In genomic region chr13:43132911-43133310, GRCh38 we compare ENCODE assay signal across 21 cellular contexts.
A peak's percentile ranks its signal among the peaks of the same experiment; 100 is the strongest.
DNase-seq lines count a peak whose midpoint lies in the region; FAIRE-seq and TF ChIP-seq lines count a peak whose summit lies in the region.
"Had no signal": no experiment of that assay in that cellular context is flagged by ENCODE, and none has a peak within 500 bp of the region (broad histone marks: within the 10 kb centered on the region; RNA-seq: fewer than 3 reads in every experiment).

No MANE protein-coding gene starts in this region.

- DNase-seq in COLO668 (lab: John Stamatoyannopoulos, UW; ENCODE audit: unreplicated experiment) (peak; percentile 52), H9 (no peak), NCI-H2107 (lab: John Stamatoyannopoulos, UW) (peak; percentile 26), H1 (ENCODE audit: low read depth in 1 of 2, low spot score in 2 of 2) (no peak), SKM-1 (lab: John Stamatoyannopoulos, UW; ENCODE audit: unreplicated experiment) (no peak), HuH-7 (ENCODE audit: low spot score) (no peak), NCI-H524 treated with DMSO at 0.1 percent for 48 hours (lab: John Stamatoyannopoulos, UW) (no peak)
- no peak for DNase-seq in effector CD8-positive, alpha-beta T cell (lab: John Stamatoyannopoulos, UW)
- DNase-seq: activated CD4-positive, CD25-positive, alpha-beta regulatory T cell treated with anti-CD3 and anti-CD28 coated beads, Interleukin-2, amount 50 U/mL, for 72 hours; CD8-positive, alpha-beta T cell; cerebellar nuclear complex; NCI-H2029 treated with DMSO at 0.1 percent for 48 hours; NK-92 treated with Interleukin-12 subunit alpha and Interleukin-12 subunit beta, amount 100 ng/mL, for 24 hours; stimulated activated CD4-positive, alpha-beta T cell treated with anti-CD3 and anti-CD28 coated beads, Interleukin-4, amount 100 ng/mL, for 24 hours; T1000 had no signal

- no peak for FAIRE-seq in H1 (lab: Jason Lieb, UNC)

- H3K36me3 ChIP-seq in H1 (ENCODE audit: control insufficient read depth in 2 of 4, insufficient read depth in 4 of 4, low read length in 3 of 4), result no peaks in the 10 kb centered on the region
- H3K36me3 ChIP-seq: transverse colon had no signal

- H3K23ac ChIP-seq in H9 (ENCODE audit: insufficient read length, low read depth, low read length) (no peak overlapping the region), H1 (ENCODE audit: insufficient read length) (no peak overlapping the region)

- H3K4me2 ChIP-seq in H9 (ENCODE audit: insufficient read depth, insufficient read length, low read length), result no peak overlapping the region
- H3K4me2 ChIP-seq in H1 (ENCODE audit: insufficient read depth in 1 of 2, low read depth in 2 of 2, low read length in 2 of 2), result no peak overlapping the region

- CTCF ChIA-PET in H1 (lab: Charles Lee; ENCODE audit: partially characterized antibody), result interaction anchor here (0.6 to 3.8 kb wide), 17 partner anchors 9 to 806 kb away, joined by 3 to 22 read pairs (median 3); no protein-coding TSS in a partner anchor

- H3K27ac ChIP-seq in H9 (ENCODE audit: insufficient read length, low read depth, low read length) (no peak overlapping the region), H1 (ENCODE audit: low read depth, low read length) (no peak overlapping the region)
- H3K27ac ChIP-seq: foreskin keratinocyte, transverse colon had no signal

- no peak overlapping the region for H4K5ac ChIP-seq in H9 (ENCODE audit: insufficient read length, low read depth, low read length)
- H4K5ac ChIP-seq in H1 (ENCODE audit: insufficient read length, low read depth, low read length), result no peak overlapping the region

- no peak for TF ChIP-seq POLR2A in H1 (IDR thresholded peaks at IDR 0.05; ENCODE audit: control extremely low read depth in 1 of 2, low read depth in 2 of 2, low read length in 2 of 2)

- peak overlapping the region in 2 of 3 experiments; percentile 21 to 81; a peak in 1 of 7 replicates for H3K27ac Mint-ChIP-seq in H9
- H3K27ac Mint-ChIP-seq: activated naive CD8-positive, alpha-beta T cell; CD8-positive, alpha-beta T cell; stimulated activated naive CD8-positive, alpha-beta T cell treated with anti-CD3 and anti-CD28 coated beads, Interleukin-15, Interleukin-2, amounts not matched to agents 100 ng/mL and 50 ng/mL, for 24 hours had no signal

- H3K79me2 ChIP-seq in H9 (ENCODE audit: insufficient read depth, low read length), result no peaks in the 10 kb centered on the region
- H3K79me2 ChIP-seq in H1 (ENCODE audit: control insufficient read depth in 1 of 2, insufficient read depth in 2 of 2, low read length in 2 of 2), result no peaks in the 10 kb centered on the region

- no peak overlapping the region for H3K9ac ChIP-seq in H9 (ENCODE audit: extremely low read depth, insufficient read length, low read length)
- H3K9ac ChIP-seq in H1 (replicated peaks in 1 of 4; ENCODE audit: extremely low read depth in 1 of 4, low read depth in 3 of 4, low read length in 3 of 4), result no peak overlapping the region

- TF ChIP-seq EP300 in H1 (IDR thresholded peaks at IDR 0.05; ENCODE audit: borderline replicate concordance in 1 of 2, low read depth in 2 of 2, low read length in 2 of 2), result no peak

- H4K8ac ChIP-seq in H9 (replicated peaks; ENCODE audit: insufficient read length, low read depth, low read length) (no peak overlapping the region), H1 (ENCODE audit: extremely low read depth, insufficient read depth, low read length) (peak overlapping the region; percentile 16; the same call in 1 of the 2 replicates)

- H3K4ac ChIP-seq in H9 (ENCODE audit: low read depth, low read length) (no peak overlapping the region), H1 (replicated peaks; ENCODE audit: insufficient read length, low read depth, low read length) (no peak overlapping the region)

- WGBS in H9 (ENCODE audit: extremely low coverage, insufficient read length, low lambda C conversion rate), result no CpG with 5 or more reads among the region's 5 CpGs
- 77% methylated on average over 5 of the region's 5 CpGs; no CpG with 5 or more reads in 1 of the 2 experiments for WGBS in H1 (ENCODE audit: extremely low coverage in 1 of 2, insufficient coverage in 1 of 2, insufficient read length in 1 of 2, insufficient replicate concordance in 2 of 2, low coverage in 1 of 2, low lambda C conversion rate in 2 of 2, missing lambda C conversion rate in 1 of 2), 2 experiments

- H2BK12ac ChIP-seq in H9 (ENCODE audit: insufficient read length, low read depth, low read length), result no peak overlapping the region
- peak overlapping the region; percentile 53; the same call in 1 of the 2 replicates for H2BK12ac ChIP-seq in H1 (ENCODE audit: low read depth, low read length)

- peaks cover 35 to 48% of the 10 kb centered on the region in 2 experiments for H3K4me1 Mint-ChIP-seq in H9

- H2BK120ac ChIP-seq in H9 (ENCODE audit: low read depth, low read length, poor library complexity, severe bottlenecking), result no peak overlapping the region
- peak overlapping the region; percentile 57 for H2BK120ac ChIP-seq in H1 (replicated peaks; ENCODE audit: low read depth, low read length)

- POLR2A ChIA-PET in H1 (lab: Charles Lee; ENCODE audit: partially characterized antibody), result interaction anchor here (0.6 to 2.5 kb wide), 3 partner anchors 9 to 267 kb away, joined by 3 to 11 read pairs (median 4); partner anchors contain the start of gene DNAJC15

- no peak overlapping the region for H3K4me3 ChIP-seq in H1 (ENCODE audit: extremely low read depth in 1 of 4, insufficient read depth in 2 of 4, low read depth in 3 of 4, low read length in 4 of 4)
- H3K4me3 ChIP-seq: mucosa of descending colon, transverse colon had no signal

- H3K56ac ChIP-seq in H9 (ENCODE audit: insufficient read length, low read depth, low read length) (no peak overlapping the region), H1 (replicated peaks; ENCODE audit: insufficient read length, low read depth, low read length) (no peak overlapping the region)

- H3K27me3 ChIP-seq in H9 (ENCODE audit: insufficient read depth, low read length), result no peaks in the 10 kb centered on the region
- H3K27me3 ChIP-seq in H1 (replicated peaks in 1 of 4; ENCODE audit: control insufficient read depth in 3 of 4, extremely low read depth in 1 of 4, insufficient read depth in 3 of 4, low read length in 3 of 4), result no peaks in the 10 kb centered on the region; a peak in 1 of 7 replicates

- TF ChIP-seq CTCF in H9 (conservative IDR thresholded peaks at IDR 0.05), result no peak
- TF ChIP-seq CTCF in H1 (IDR thresholded peaks at IDR 0.05; ENCODE audit: control extremely low read depth in 1 of 3, insufficient read depth in 1 of 3, low read depth in 1 of 3, low read length in 3 of 3), result no peak

- H2BK15ac ChIP-seq in H9 (ENCODE audit: low read depth, low read length) (no peak overlapping the region), H1 (ENCODE audit: low read length) (no peak overlapping the region; the same call in 1 of the 2 replicates)

- H3K4me3 Mint-ChIP-seq in H9, result no peak overlapping the region
- H3K4me3 Mint-ChIP-seq: activated naive CD8-positive, alpha-beta T cell; CD8-positive, alpha-beta T cell; neural crest cell; stimulated activated naive CD8-positive, alpha-beta T cell treated with anti-CD3 and anti-CD28 coated beads, Interleukin-15, Interleukin-2, amounts not matched to agents 100 ng/mL and 50 ng/mL, for 24 hours had no signal

- H2BK20ac ChIP-seq in H9 (ENCODE audit: low read depth, low read length, poor library complexity, severe bottlenecking), result no peak overlapping the region
- peak overlapping the region; percentile 95; the same call in 1 of the 2 replicates for H2BK20ac ChIP-seq in H1 (ENCODE audit: low read length)

- H3K4me1 ChIP-seq in H9 (ENCODE audit: insufficient read depth, low read length), result peaks cover 10% of the 10 kb centered on the region
- peaks cover 3 to 12% (median 8%) of the 10 kb centered on the region in 4 experiments; a peak in 5 of 7 replicates for H3K4me1 ChIP-seq in H1 (replicated peaks in 1 of 4; ENCODE audit: control insufficient read depth in 3 of 4, insufficient read depth in 4 of 4, low read length in 3 of 4)

- no peaks in the 10 kb centered on the region for H3K9me3 ChIP-seq in H9 (ENCODE audit: control insufficient read depth, low read depth, low read length)
- H3K9me3 ChIP-seq in H1 (ENCODE audit: insufficient read depth in 2 of 2, low read depth in 1 of 2, low read length in 1 of 2), result no peaks in the 10 kb centered on the region
- H3K9me3 ChIP-seq: mucosa of descending colon, transverse colon had no signal

- no peak for TF ChIP-seq RAD21 in H1 (IDR thresholded peaks at IDR 0.05 in 1 of 2, conservative IDR thresholded peaks at IDR 0.05 in 1 of 2; ENCODE audit: low read depth in 2 of 2, low read length in 2 of 2)

- H3K23me2 ChIP-seq in H9 (ENCODE audit: insufficient read length, low read depth, low read length, poor library complexity, severe bottlenecking) (no peaks in the 10 kb centered on the region), H1 (ENCODE audit: low read depth, low read length) (no peaks in the 10 kb centered on the region)

- no peak overlapping the region for H2AFZ ChIP-seq in H9 (ENCODE audit: low read length)
- H2AFZ ChIP-seq in H1 (ENCODE audit: low read length), result peak overlapping the region; percentile 45; the same call in 1 of the 2 replicates

- no peaks in the 10 kb centered on the region for H3K27me3 Mint-ChIP-seq in H9 (ENCODE audit: low read depth)

- no peak overlapping the region for H3K18ac ChIP-seq in H9 (ENCODE audit: insufficient read length, low read depth, low read length)
- no peak overlapping the region for H3K18ac ChIP-seq in H1 (ENCODE audit: extremely low read depth, low read length)

- H4K91ac ChIP-seq in H9 (ENCODE audit: insufficient read length, low read depth, low read length) (no peak overlapping the region), H1 (replicated peaks; ENCODE audit: insufficient read length, low read length) (peak overlapping the region; percentile 69)

- no peaks in the 10 kb centered on the region for H3K9me3 Mint-ChIP-seq in H9
- H3K9me3 Mint-ChIP-seq: CD8-positive, alpha-beta T cell; neural crest cell; stimulated activated naive CD8-positive, alpha-beta T cell treated with anti-CD3 and anti-CD28 coated beads, Interleukin-15, Interleukin-2, amounts not matched to agents 100 ng/mL and 50 ng/mL, for 24 hours had no signal

- H3K79me1 ChIP-seq in H9 (ENCODE audit: insufficient read depth, low read depth, low read length, poor library complexity, severe bottlenecking) (no peaks in the 10 kb centered on the region), H1 (ENCODE audit: low read depth, low read length) (no peaks in the 10 kb centered on the region)

- no peak overlapping the region for H2AK5ac ChIP-seq in H9 (ENCODE audit: insufficient read length, low read length)
- H2AK5ac ChIP-seq in H1 (ENCODE audit: low read depth, low read length), result 0 out of 2 replicates have a peak overlapping the region, but pooled peaks have one; percentile 15

- H3K36me3 Mint-ChIP-seq in H9 (ENCODE audit: insufficient read depth in 1 of 3, low read depth in 3 of 3), result no peaks in the 10 kb centered on the region
- H3K36me3 Mint-ChIP-seq: CD8-positive, alpha-beta T cell had no signal

- no peak overlapping the region for H3T11ph ChIP-seq in H9 (ENCODE audit: low read length)

- H2BK5ac ChIP-seq in H9 (ENCODE audit: insufficient read length, low read length) (no peak overlapping the region), H1 (ENCODE audit: low read depth, low read length) (no peak overlapping the region)

- H3K14ac ChIP-seq in H9 (ENCODE audit: insufficient read depth, low read length), result no peak overlapping the region
- H3K14ac ChIP-seq in H1 (ENCODE audit: insufficient read length), result no peak overlapping the region

- H4K20me1 ChIP-seq in H9 (ENCODE audit: control insufficient read depth, insufficient read depth, insufficient read length) (no peaks in the 10 kb centered on the region), H1 (replicated peaks in 1 of 2; ENCODE audit: control insufficient read depth in 1 of 2, insufficient read depth in 2 of 2, low read length in 2 of 2) (no peaks in the 10 kb centered on the region)

Comparison
In these comparisons a context has a peak if more than half of its experiments do, and no peak if none do; other contexts are left out.
1. DNase-seq: peak in COLO668 (single experiment) and NCI-H2107 (single experiment); none in H9 (single experiment), H1 (0 of 2), SKM-1 (single experiment), HuH-7 (single experiment), NCI-H524 treated with DMSO at 0.1 percent for 48 hours (single experiment) and effector CD8-positive, alpha-beta T cell (single experiment).